37 cellular contexts compared by ENCODE assay signal in genomic region chr11:57153448-57153847, GRCh38. TPM values are rescaled to one million over a fixed set of nuclear protein-coding genes. Genes with fewer than 3 reads are reported as not detected.
"Had no signal": no experiment of that assay in that cellular context is flagged by ENCODE, and none has a peak within 500 bp of the region (broad histone marks: within the 10 kb centered on the region; RNA-seq: fewer than 3 reads in every experiment).

No MANE protein-coding gene starts in this region.

- H3K36me3 ChIP-seq: adrenal gland, ascending aorta, brain microvascular endothelial cell, breast epithelium, cardiac muscle cell had no signal

- FAIRE-seq: astrocyte, bronchial epithelial cell had no signal

- H3K27me3 ChIP-seq: adrenal gland, ascending aorta, body of pancreas, brain microvascular endothelial cell, cardiac muscle cell had no signal

- H3K4me1 ChIP-seq: ascending aorta, body of pancreas, breast epithelium had no signal

- ATAC-seq: activated naive CD4-positive, alpha-beta T cell treated with anti-CD3 and anti-CD28 coated beads, Interleukin-2, amount 50 U/mL, for 72 hours; activated naive CD8-positive, alpha-beta T cell treated with anti-CD3 and anti-CD28 coated beads, Interleukin-2, amount 50 U/mL, for 24 hours; activated T-cell treated with anti-CD3 and anti-CD28 coated beads, Interleukin-2, amount 50 U/mL, for 4 hours; activated T-cell treated with anti-CD3 and anti-CD28 coated beads, Interleukin-2, amount 50 U/mL, for 72 hours; activated T-helper 17 cell treated with anti-CD3 and anti-CD28 coated beads, Interleukin-2, amount 50 U/mL, for 72 hours; body of pancreas had no signal

- H3K4me3 ChIP-seq: adrenal gland, ascending aorta, body of pancreas, breast epithelium, cardiac muscle cell had no signal

- H3K9me3 ChIP-seq: adrenal gland, ascending aorta, body of pancreas, breast epithelium had no signal

- H3K27ac ChIP-seq: adrenal gland, ascending aorta, body of pancreas, brain microvascular endothelial cell, breast epithelium, cardiac muscle cell had no signal

- DNase-seq: activated effector memory CD4-positive, alpha-beta T cell treated with anti-CD3 and anti-CD28 coated beads, Interleukin-2, amount 50 U/mL, for 16 hours; activated effector memory CD4-positive, alpha-beta T cell treated with Interleukin-2 at 50 U/mL for 16 hours; activated gamma-delta T cell; activated gamma-delta T cell treated with Interleukin-2 at 50 U/mL for 16 hours; activated naive CD4-positive, alpha-beta T cell; activated naive CD4-positive, alpha-beta T cell treated with anti-CD3 and anti-CD28 coated beads for 36 hours; activated naive CD4-positive, alpha-beta T cell treated with anti-CD3 and anti-CD28 coated beads, Interleukin-2, amount 10 ng/mL, durations not matched to agents 7 days and 5 days; activated naive CD4-positive, alpha-beta T cell treated with anti-CD3 and anti-CD28 coated beads, Interleukin-2, amount 50 U/mL, for 16 hours; activated naive CD4-positive, alpha-beta T cell treated with Interleukin-2 at 50 U/mL for 16 hours; activated naive CD8-positive, alpha-beta T cell treated with anti-CD3 and anti-CD28 coated beads for 36 hours; activated naive CD8-positive, alpha-beta T cell treated with anti-CD3 and anti-CD28 coated beads, Interleukin-2, amount 10 ng/mL, durations not matched to agents 7 days and 5 days; activated naive CD8-positive, alpha-beta T cell treated with anti-CD3 and anti-CD28 coated beads, Interleukin-2, amount 50 U/mL, for 24 hours; activated T-cell treated with anti-CD3 and anti-CD28 coated beads, Interleukin-2, amount 50 U/mL, for 1 hour; activated T-cell treated with anti-CD3 and anti-CD28 coated beads, Interleukin-2, amount 50 U/mL, for 24 hours; activated T-cell treated with anti-CD3 and anti-CD28 coated beads, Interleukin-2, amount 50 U/mL, for 4 hours; activated T-cell treated with anti-CD3 and anti-CD28 coated beads, Interleukin-2, amount 50 U/mL, for 48 hours; activated T-cell treated with anti-CD3 and anti-CD28 coated beads, Interleukin-2, amount 50 U/mL, for 72 hours; adrenal gland; amniotic stem cell; amygdala; anterior cingulate cortex; aorta; body of pancreas; brain microvascular endothelial cell; caudate nucleus; central memory CD4-positive, alpha-beta T cell; cerebellar nuclear complex had no signal

RNA-seq across cellular contexts. Expression of gene LRRC55, which starts 28.3 kb away (rescaled TPM):
- total RNA-seq: activated naive CD4-positive, alpha-beta T cell treated with anti-CD3 and anti-CD28 coated beads for 36 hours; activated naive CD4-positive, alpha-beta T cell treated with anti-CD3 and anti-CD28 coated beads, Interleukin-2, amount 50 U/mL, for 72 hours; activated naive CD8-positive, alpha-beta T cell treated with anti-CD3 and anti-CD28 coated beads for 36 hours; activated naive CD8-positive, alpha-beta T cell treated with anti-CD3 and anti-CD28 coated beads, Interleukin-2, amount 10 ng/mL, durations not matched to agents 7 days and 5 days; activated T-cell treated with anti-CD3 and anti-CD28 coated beads, Interleukin-2, amount 50 U/mL, for 4 hours; activated T-cell treated with anti-CD3 and anti-CD28 coated beads, Interleukin-2, amount 50 U/mL, for 72 hours; activated T-helper 1 cell treated with anti-CD3 and anti-CD28 coated beads, Interleukin-12 subunit alpha, Interleukin-12 subunit beta, Interleukin-2, Interleukin-4 antibody, amounts not matched to agents 30 ng/mL and 10 ng/mL and 1 ng/mL, durations not matched to agents 14 hours and 24 hours and 36 hours; activated T-helper 17 cell treated with anti-CD3 and anti-CD28 coated beads, Interleukin-2, amount 50 U/mL, for 72 hours; activated T-helper 2 cell treated with anti-CD3 and anti-CD28 coated beads, Interferon-gamma antibody, Interleukin-2, Interleukin-4, amounts not matched to agents 10 μg/mL and 5 μg/mL and 100 μg/mL, durations not matched to agents 14 hours and 24 hours and 36 hours; ascending aorta; astrocyte; body of pancreas; breast epithelium; bronchial epithelial cell; chondrocyte had no signal
- polyA plus RNA-seq: cardiac muscle cell had no signal
